11 cellular contexts compared by ENCODE assay signal in genomic region chr11:114082415-114082748, GRCh38. TPM values are rescaled to one million over a fixed set of nuclear protein-coding genes. Genes with fewer than 3 reads are reported as not detected.
DNase-seq lines count a peak whose midpoint lies in the region; ATAC-seq and TF ChIP-seq lines count a peak whose summit lies in the region.
"Had no signal": no experiment of that assay in that cellular context is flagged by ENCODE, and none has a peak within 500 bp of the region (broad histone marks: within the 10 kb centered on the region; RNA-seq: fewer than 3 reads in every experiment).

No MANE protein-coding gene starts in this region.

- H3K4me1 Mint-ChIP-seq in progenitor cell of endocrine pancreas (ENCODE audit: low read depth): peaks cover 89% of the 10 kb centered on the region
- H3K4me1 Mint-ChIP-seq in Calu3 (ENCODE audit: low read depth, unreplicated experiment): no peaks in the 10 kb centered on the region

- ATAC-seq in gastroesophageal sphincter: peak; percentile 9
- ATAC-seq in GM18861 (IDR thresholded peaks at IDR 0.05; ENCODE audit: unreplicated experiment): no peak
- ATAC-seq in GM18873 (IDR thresholded peaks at IDR 0.05; ENCODE audit: low FRiP score, unreplicated experiment): no peak

- TF ChIP-seq CTCF in Peyer's patch (IDR thresholded peaks at IDR 0.05): no peak
- TF ChIP-seq CTCF in gastroesophageal sphincter (IDR thresholded peaks at IDR 0.05): no peak
- TF ChIP-seq CTCF in progenitor cell of endocrine pancreas (IDR thresholded peaks at IDR 0.05; ENCODE audit: unreplicated experiment): no peak
- TF ChIP-seq CTCF in Calu3 (IDR thresholded peaks at IDR 0.05; ENCODE audit: unreplicated experiment): no peak

- peak overlapping the region; percentile 26 for H3K27ac Mint-ChIP-seq in progenitor cell of endocrine pancreas
- no peak overlapping the region for H3K27ac Mint-ChIP-seq in Calu3 (ENCODE audit: unreplicated experiment)

- peak overlapping the region in 1 of 11 experiments; percentile 51; a peak in 1 of 22 replicates for H3K27ac ChIP-seq in BLaER1 treated with 17β-estradiol and CSF1 and Interleukin-3, amounts not matched to agents 10 nM and 100 nM
- peak overlapping the region in 3 of 4 donors; percentile 9 to 37 (median 34) for H3K27ac ChIP-seq in Peyer's patch
- peak overlapping the region in 2 of 4 donors; percentile 61 to 66 for H3K27ac ChIP-seq in gastroesophageal sphincter

- H3K4me3 Mint-ChIP-seq in progenitor cell of endocrine pancreas (ENCODE audit: low read depth) (no peak overlapping the region), Calu3 (ENCODE audit: low read depth, unreplicated experiment) (no peak overlapping the region)

- CTCF ChIA-PET in Calu3 (lab: Charles Lee): no interaction called here

- BruUV-seq in Calu3 (replicated peaks; lab: Mats Ljungman, UMichigan): no TSS peak

- DNase-seq in Peyer's patch: no peak
- DNase-seq in progenitor cell of endocrine pancreas (ENCODE audit: low spot score, unreplicated experiment): no peak
- DNase-seq in Calu3: no peak
- no peak for DNase-seq in stimulated activated CD8-positive, alpha-beta memory T cell treated with anti-CD3 and anti-CD28 coated beads, Interleukin-4, amount 100 ng/mL, for 48 hours
- DNase-seq: activated naive CD4-positive, alpha-beta T cell treated with Interleukin-2 at 50 U/mL for 16 hours; NCI-H2029 had no signal

- H3K4me2 ChIP-seq in BLaER1 treated with 17β-estradiol and CSF1 and Interleukin-3, amounts not matched to agents 10 nM and 100 nM: peak overlapping the region in 9 of 11 experiments; percentile 44 to 67 (median 59); a peak in 17 of 22 replicates

- no peak overlapping the region for H3K9ac ChIP-seq in BLaER1 treated with 17β-estradiol and CSF1 and Interleukin-3, amounts not matched to agents 10 nM and 100 nM

- H4K20me1 ChIP-seq in BLaER1 treated with 17β-estradiol and CSF1 and Interleukin-3, amounts not matched to agents 10 nM and 100 nM: peaks cover 0 to 57% (median 0%) of the 10 kb centered on the region in 11 experiments; a peak in 3 of 22 replicates

- H3K27me3 Mint-ChIP-seq in progenitor cell of endocrine pancreas (no peaks in the 10 kb centered on the region), Calu3 (ENCODE audit: unreplicated experiment) (peaks cover 100% of the 10 kb centered on the region)

- intact Hi-C loops in Calu3 (cut with micrococcal nuclease; ENCODE audit: unreplicated experiment): no loop called here

- H3K36me3 ChIP-seq in BLaER1 treated with 17β-estradiol and CSF1 and Interleukin-3, amounts not matched to agents 10 nM and 100 nM: no peaks in the 10 kb centered on the region
- H3K36me3 ChIP-seq in Peyer's patch: peaks cover 0 to 33% (median 0%) of the 10 kb centered on the region in 3 donors
- peaks cover 0 to 93% of the 10 kb centered on the region in 2 donors for H3K36me3 ChIP-seq in gastroesophageal sphincter

- TF ChIP-seq POLR2A in Peyer's patch (IDR thresholded peaks at IDR 0.05) (no peak), gastroesophageal sphincter (IDR thresholded peaks at IDR 0.05) (no peak)

- H3K9me3 Mint-ChIP-seq in progenitor cell of endocrine pancreas (ENCODE audit: low read depth): no peaks in the 10 kb centered on the region
- H3K9me3 Mint-ChIP-seq in Calu3 (ENCODE audit: low read depth, unreplicated experiment): no peaks in the 10 kb centered on the region

- TF ChIP-seq EP300 in gastroesophageal sphincter (IDR thresholded peaks at IDR 0.05): no peak

- H3K4me3 ChIP-seq in BLaER1 treated with 17β-estradiol and CSF1 and Interleukin-3, amounts not matched to agents 10 nM and 100 nM: no peak overlapping the region
- no peak overlapping the region for H3K4me3 ChIP-seq in Peyer's patch
- no peak overlapping the region for H3K4me3 ChIP-seq in gastroesophageal sphincter
- H3K4me3 ChIP-seq: lung had no signal

- H3K9me3 ChIP-seq in BLaER1 treated with 17β-estradiol and CSF1 and Interleukin-3, amounts not matched to agents 10 nM and 100 nM (replicated peaks in 1 of 11): no peaks in the 10 kb centered on the region
- H3K9me3 ChIP-seq in Peyer's patch (no peaks in the 10 kb centered on the region), gastroesophageal sphincter (no peaks in the 10 kb centered on the region)

- H3K36me3 Mint-ChIP-seq in progenitor cell of endocrine pancreas (ENCODE audit: insufficient read depth) (peaks cover 2% of the 10 kb centered on the region), Calu3 (ENCODE audit: insufficient read depth, unreplicated experiment) (no peaks in the 10 kb centered on the region)

- peaks cover 26 to 50% (median 41%) of the 10 kb centered on the region in 10 experiments for H3K4me1 ChIP-seq in BLaER1 treated with 17β-estradiol and CSF1 and Interleukin-3, amounts not matched to agents 10 nM and 100 nM
- H3K4me1 ChIP-seq in Peyer's patch: peaks cover 0 to 76% (median 19%) of the 10 kb centered on the region in 4 donors
- H3K4me1 ChIP-seq in gastroesophageal sphincter: peaks cover 63 to 100% (median 80%) of the 10 kb centered on the region in 3 donors

- H3K27me3 ChIP-seq in BLaER1 treated with 17β-estradiol and CSF1 and Interleukin-3, amounts not matched to agents 10 nM and 100 nM: peaks cover 0 to 97% (median 7%) of the 10 kb centered on the region in 11 experiments; a peak in 8 of 22 replicates
- H3K27me3 ChIP-seq in Peyer's patch: no peaks in the 10 kb centered on the region
- H3K27me3 ChIP-seq in gastroesophageal sphincter: no peaks in the 10 kb centered on the region

- WGBS in gastroesophageal sphincter (ENCODE audit: low coverage in 1 of 2), 2 donors: 47 to 55% methylated on average over 4 to 5 of the region's 6 CpGs

RNA-seq across cellular contexts. Expression of gene ZBTB16, which starts 22.9 kb away (rescaled TPM):
- total RNA-seq in Peyer's patch: 100 to 1,000 TPM in 3 of 4 donors, 10 to 100 TPM in 1; 84.8 to 257 (median 155) TPM
- total RNA-seq in gastroesophageal sphincter: 100 to 1,000 TPM; 153 to 284 (median 232) TPM
- total RNA-seq in progenitor cell of endocrine pancreas: 29.6 and 32.6 TPM in 2 replicates
- not detected in 2 replicates for total RNA-seq in Calu3 (2022)

Comparison
In these comparisons a context has a peak if more than half of its experiments do, and no peak if none do; other contexts are left out.
1. RNA of gene ZBTB16, which starts 22.9 kb away (total RNA-seq): 153 to 284 TPM in gastroesophageal sphincter, 84.8 to 257 TPM in Peyer's patch and 29.6 to 32.6 TPM in progenitor cell of endocrine pancreas; not detected in Calu3; every median in the first group is over 10 times any median in the second.